20 cellular contexts compared by ENCODE assay signal in the genomic region with DNA sequence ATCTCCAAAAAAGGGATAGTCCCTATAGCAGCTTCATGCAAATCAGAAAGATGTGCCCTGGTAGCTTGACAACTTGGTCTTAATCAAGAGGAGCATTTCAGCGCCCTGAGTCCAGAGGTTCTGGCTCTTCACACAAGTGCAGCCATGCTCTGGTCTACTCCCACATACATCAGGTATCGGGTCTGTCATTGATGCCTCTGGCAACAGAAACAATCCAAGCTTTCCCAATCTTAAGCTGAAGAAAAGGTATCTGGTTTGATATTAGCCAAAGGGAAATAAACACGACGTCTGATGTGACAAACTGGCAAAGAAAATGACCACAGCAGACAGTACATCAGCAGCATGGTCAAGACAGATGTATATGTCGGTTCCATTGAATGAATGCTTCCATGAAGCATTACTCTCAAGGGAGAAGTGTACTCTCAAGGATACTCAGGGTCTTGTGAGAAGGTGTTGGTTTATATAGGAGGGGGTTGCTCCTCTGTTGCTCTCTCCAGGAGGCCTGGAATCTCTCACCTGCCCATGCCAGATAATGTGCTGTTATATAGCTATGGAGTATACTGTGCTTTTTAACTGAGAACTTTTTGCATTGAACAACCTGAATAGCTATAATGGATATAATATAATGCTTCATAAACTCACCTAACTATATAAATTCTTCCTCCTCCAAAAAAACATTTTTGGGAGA.
"Had no signal": no experiment of that assay in that cellular context is flagged by ENCODE, and none has a peak within 500 bp of the region (broad histone marks: within the 10 kb centered on the region; RNA-seq: fewer than 3 reads in every experiment).

No MANE protein-coding gene starts in this region.

- H3K36me3 Mint-ChIP-seq: naive thymus-derived CD4-positive, alpha-beta T cell; stimulated activated naive B cell treated with anti-CD40 and anti-IgM and Interleukin-4, amounts not matched to agents 10 μg/mL and 1 μg/mL and 100 μg/mL, for 72 hours had no signal

- H3K4me3 Mint-ChIP-seq: naive thymus-derived CD4-positive, alpha-beta T cell; nephron progenitor cell; stimulated activated naive B cell treated with anti-CD40 and anti-IgM and Interleukin-4, amounts not matched to agents 10 μg/mL and 1 μg/mL and 100 μg/mL, for 72 hours; stimulated activated naive CD8-positive, alpha-beta T cell treated with anti-CD3 and anti-CD28 coated beads, Interleukin-15, amount 100 ng/mL, for 72 hours had no signal

- H3K9me3 Mint-ChIP-seq: nephron progenitor cell; stimulated activated naive CD8-positive, alpha-beta T cell treated with anti-CD3 and anti-CD28 coated beads, Interleukin-15, amount 100 ng/mL, for 72 hours had no signal

- H3K36me3 ChIP-seq: colonic mucosa, heart left ventricle, right lobe of liver, tibial nerve had no signal

- H3K27me3 ChIP-seq: colonic mucosa, foreskin keratinocyte, heart left ventricle, right lobe of liver, testis, tibial nerve had no signal

- H3K27ac ChIP-seq: colonic mucosa, foreskin keratinocyte, heart left ventricle, parathyroid adenoma, psoas muscle, right lobe of liver, testis, tibial nerve had no signal

- H3K4me1 ChIP-seq: colonic mucosa, foreskin keratinocyte, heart left ventricle, parathyroid adenoma, psoas muscle, right lobe of liver, testis, tibial nerve had no signal

- H3K79me2 ChIP-seq: parathyroid adenoma had no signal

- H3K4me3 ChIP-seq: colonic mucosa, heart left ventricle, psoas muscle, right lobe of liver, testis, tibial nerve had no signal

- H3K9ac ChIP-seq: parathyroid adenoma had no signal

- H3K9me3 ChIP-seq: colonic mucosa, heart left ventricle, psoas muscle, right lobe of liver, testis, tibial nerve had no signal

- H3K27me3 Mint-ChIP-seq: naive thymus-derived CD4-positive, alpha-beta T cell; stimulated activated naive B cell treated with anti-CD40 and anti-IgM and Interleukin-4, amounts not matched to agents 10 μg/mL and 1 μg/mL and 100 μg/mL, for 72 hours; stimulated activated naive CD8-positive, alpha-beta T cell treated with anti-CD3 and anti-CD28 coated beads, Interleukin-15, amount 100 ng/mL, for 72 hours had no signal

- H3K27ac Mint-ChIP-seq: naive thymus-derived CD4-positive, alpha-beta T cell; nephron progenitor cell; stimulated activated naive B cell treated with anti-CD40 and anti-IgM and Interleukin-4, amounts not matched to agents 10 μg/mL and 1 μg/mL and 100 μg/mL, for 72 hours; stimulated activated naive CD8-positive, alpha-beta T cell treated with anti-CD3 and anti-CD28 coated beads, Interleukin-15, amount 100 ng/mL, for 72 hours had no signal

- H3K4me1 Mint-ChIP-seq: naive thymus-derived CD4-positive, alpha-beta T cell; nephron progenitor cell; stimulated activated naive B cell treated with anti-CD40 and anti-IgM and Interleukin-4, amounts not matched to agents 10 μg/mL and 1 μg/mL and 100 μg/mL, for 72 hours; stimulated activated naive CD8-positive, alpha-beta T cell treated with anti-CD3 and anti-CD28 coated beads, Interleukin-15, amount 100 ng/mL, for 72 hours had no signal

- DNase-seq: colonic mucosa; dermis blood vessel endothelial cell; erythroblast; foreskin keratinocyte; heart left ventricle; hippocampal formation; kidney glomerular epithelial cell; naive thymus-derived CD4-positive, alpha-beta T cell; nephron progenitor cell; psoas muscle; retina; right lobe of liver; stimulated activated CD4-positive, alpha-beta T cell treated with anti-CD3 and anti-CD28 coated beads, Interleukin-15, amount 100 ng/mL, for 24 hours; stimulated activated CD4-positive, alpha-beta T cell treated with anti-CD3 and anti-CD28 coated beads, Interleukin-1b, Interleukin-23, amount 100 ng/mL, for 48 hours; stimulated activated CD4-positive, alpha-beta T cell treated with anti-CD3 and anti-CD28 coated beads, Interleukin-4, amount 100 ng/mL, for 24 hours; stimulated activated naive B cell treated with anti-CD40 and anti-IgM and Interleukin-4, amounts not matched to agents 10 μg/mL and 1 μg/mL and 100 μg/mL, for 72 hours; stimulated activated naive CD8-positive, alpha-beta T cell treated with anti-CD3 and anti-CD28 coated beads, Interleukin-15, amount 100 ng/mL, for 72 hours; testis had no signal

- H2AFZ ChIP-seq: parathyroid adenoma had no signal
